21 cellular contexts compared by ENCODE assay signal in the genomic region with DNA sequence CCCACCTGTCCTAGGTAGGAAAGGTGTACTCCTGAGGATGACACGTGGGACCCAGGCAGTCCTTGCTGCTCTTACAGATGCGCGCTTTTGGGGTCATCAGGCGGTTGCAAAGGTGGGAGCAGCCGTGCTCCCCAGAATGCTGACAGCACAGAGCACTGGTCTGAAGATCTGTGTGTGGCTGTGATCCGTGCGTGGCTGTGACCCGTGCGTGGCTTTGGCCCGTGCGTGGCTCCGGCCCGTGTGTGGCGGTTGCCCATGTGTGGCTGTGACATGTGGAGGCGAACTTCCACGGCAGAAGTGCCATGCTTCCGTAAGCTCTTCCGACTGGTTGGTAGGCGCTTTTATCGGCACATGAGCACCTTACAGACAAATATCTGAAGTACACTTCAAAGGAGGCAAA.
DNase-seq lines count a peak whose midpoint lies in the region; ATAC-seq, FAIRE-seq and TF ChIP-seq lines count a peak whose summit lies in the region.
"Had no signal": no experiment of that assay in that cellular context is flagged by ENCODE, and none has a peak within 500 bp of the region (broad histone marks: within the 10 kb centered on the region; RNA-seq: fewer than 3 reads in every experiment).

No MANE protein-coding gene starts in this region.

- peaks cover 6% of the 10 kb centered on the region for H3K36me3 Mint-ChIP-seq in astrocyte (ENCODE audit: low read depth, unreplicated experiment)
- H3K36me3 Mint-ChIP-seq: CD4-positive, alpha-beta memory T cell had no signal

- no peak for TF ChIP-seq EP300 in HepG2 (IDR thresholded peaks at IDR 0.05; ENCODE audit: low read depth in 2 of 2, low read length in 2 of 2)
- no peak for TF ChIP-seq EP300 in HepG2 (CRISPR knock-in tag; IDR thresholded peaks at IDR 0.05; ENCODE audit: borderline replicate concordance)

- H3K27me3 Mint-ChIP-seq in astrocyte (ENCODE audit: low read depth, unreplicated experiment), result no peaks in the 10 kb centered on the region

- WGBS in HepG2 (ENCODE audit: low lambda C conversion rate), result 98% methylated on average over 20 of the region's 20 CpGs
- 85% methylated on average over 5 of the region's 20 CpGs for WGBS in right lobe of liver (ENCODE audit: insufficient coverage, low coverage, low lambda C conversion rate, missing lambda C conversion rate)

- H3K4me3 ChIP-seq in HepG2 (replicated peaks in 1 of 3; ENCODE audit: insufficient read depth in 1 of 3, low read depth in 2 of 3, low read length in 3 of 3) (no peak overlapping the region), right lobe of liver (no peak overlapping the region), astrocyte (ENCODE audit: insufficient read depth, low read depth, low read length) (no peak overlapping the region), left lung (no peak overlapping the region), upper lobe of right lung (no peak overlapping the region)
- H3K4me3 ChIP-seq: HAP-1 had no signal

- DNase-seq in HepG2 (ENCODE audit: low spot score) (no peak), right lobe of liver (no peak), astrocyte (ENCODE audit: low read depth) (no peak), left lung (no peak), upper lobe of right lung (no peak), DMS114 treated with DMSO at 0.1 percent for 48 hours (lab: John Stamatoyannopoulos, UW; ENCODE audit: unreplicated experiment) (no peak)
- no peak for DNase-seq in stimulated activated naive CD4-positive, alpha-beta T cell treated with Interleukin-2 at 50 U/mL for 16 hours (lab: John Stamatoyannopoulos, UW)
- no peak for DNase-seq in stimulated activated CD4-positive, alpha-beta T cell treated with anti-CD3 and anti-CD28 coated beads, Interleukin-15, amount 100 ng/mL, for 24 hours
- DNase-seq: C1 segment of cervical spinal cord; Calu3; CD4-positive, alpha-beta memory T cell; COR-L47; DMS153; DND-41; GOT3; HFFc6 had no signal

- no peak for FAIRE-seq in HepG2 (lab: Jason Lieb, UNC)
- no peak for FAIRE-seq in astrocyte (lab: Jason Lieb, UNC)
- FAIRE-seq: G401.6, GM12892, GM19239, H54 had no signal

- H4K20me1 ChIP-seq in HepG2 (ENCODE audit: insufficient read depth, low read length) (no peaks in the 10 kb centered on the region; the same call in 1 of the 2 replicates), astrocyte (ENCODE audit: insufficient read depth, low read length) (no peaks in the 10 kb centered on the region)

- H3K27me3 ChIP-seq in HepG2 (ENCODE audit: control insufficient read depth in 1 of 2, insufficient read depth in 2 of 2, low read length in 2 of 2) (no peaks in the 10 kb centered on the region), right lobe of liver (no peaks in the 10 kb centered on the region), astrocyte (ENCODE audit: insufficient read depth, low read length) (no peaks in the 10 kb centered on the region), left lung (no peaks in the 10 kb centered on the region), upper lobe of right lung (no peaks in the 10 kb centered on the region)

- CTCF ChIA-PET in HepG2 (lab: Yijun Ruan, JAX; ENCODE audit: low intra/inter-chr PET ratio, low total read pairs), result no interaction called here

- intact Hi-C loops in HepG2 (cut with micrococcal nuclease; ENCODE audit: unreplicated experiment) (no loop called here), right lobe of liver (cut with DNase I) (no loop called here), left lung (cut with DNase I) (no loop called here), upper lobe of right lung (cut with DNase I) (no loop called here)

- no peak overlapping the region for H3K4me3 Mint-ChIP-seq in astrocyte (ENCODE audit: unreplicated experiment)
- H3K4me3 Mint-ChIP-seq: CD4-positive, alpha-beta memory T cell; HFFc6 had no signal

- H3K9me3 ChIP-seq in HepG2 (ENCODE audit: low read length) (no peaks in the 10 kb centered on the region), right lobe of liver (no peaks in the 10 kb centered on the region), astrocyte (ENCODE audit: insufficient read depth, low read depth, low read length) (no peaks in the 10 kb centered on the region), left lung (no peaks in the 10 kb centered on the region), upper lobe of right lung (no peaks in the 10 kb centered on the region)
- H3K9me3 ChIP-seq: HAP-1 had no signal

- no peaks in the 10 kb centered on the region for H3K9me3 Mint-ChIP-seq in astrocyte (ENCODE audit: unreplicated experiment)
- H3K9me3 Mint-ChIP-seq: CD4-positive, alpha-beta memory T cell; HFFc6 had no signal

- no peak for TF ChIP-seq POLR2A in HepG2 (IDR thresholded peaks at IDR 0.05; ENCODE audit: insufficient read depth in 1 of 2, low read depth in 2 of 2, low read length in 2 of 2)
- TF ChIP-seq POLR2A in right lobe of liver (IDR thresholded peaks at IDR 0.05), result no peak

- TF ChIP-seq CTCF in HepG2 (CRISPR knock-in tag; IDR thresholded peaks at IDR 0.05), result no peak
- TF ChIP-seq CTCF in right lobe of liver (IDR thresholded peaks at IDR 0.05), result no peak
- no peak for TF ChIP-seq CTCF in astrocyte (IDR thresholded peaks at IDR 0.05; ENCODE audit: insufficient read depth, low read depth, low read length)
- TF ChIP-seq CTCF in left lung (IDR thresholded peaks at IDR 0.05), result no peak
- TF ChIP-seq CTCF in upper lobe of right lung (IDR thresholded peaks at IDR 0.05), result no peak

- POLR2A ChIA-PET in HepG2 (lab: Yijun Ruan, JAX), result no interaction called here

- H3K4me1 Mint-ChIP-seq in astrocyte (ENCODE audit: low read depth, unreplicated experiment), result peaks cover 11% of the 10 kb centered on the region

- H3K9ac ChIP-seq in HepG2 (ENCODE audit: insufficient read depth, low read depth, low read length) (no peak overlapping the region), astrocyte (ENCODE audit: low read length) (no peak overlapping the region)

- H3K79me2 ChIP-seq in HepG2 (ENCODE audit: insufficient read depth, low read length), result no peaks in the 10 kb centered on the region
- no peaks in the 10 kb centered on the region for H3K79me2 ChIP-seq in astrocyte (ENCODE audit: insufficient read depth, low read length)

- in situ Hi-C loops in HepG2 (cut with HindIII; ENCODE audit: extremely low pct_ligation_motif_present, low pct_unique_long_range_greater_than_20kb), result no loop called here

- H3K36me3 ChIP-seq in HepG2 (replicated peaks in 1 of 2; ENCODE audit: control insufficient read depth in 1 of 2, insufficient read depth in 2 of 2, low read length in 2 of 2) (peaks cover 8 to 9% of the 10 kb centered on the region in 2 experiments), right lobe of liver (no peaks in the 10 kb centered on the region), astrocyte (ENCODE audit: insufficient read depth, low read length) (no peaks in the 10 kb centered on the region), left lung (no peaks in the 10 kb centered on the region), upper lobe of right lung (no peaks in the 10 kb centered on the region)
- H3K36me3 ChIP-seq: HAP-1 had no signal

- no peak overlapping the region for H2AFZ ChIP-seq in HepG2 (ENCODE audit: low read length)
- H2AFZ ChIP-seq in astrocyte (ENCODE audit: low read depth, low read length), result no peak overlapping the region

- TF ChIP-seq RAD21 in HepG2 (CRISPR knock-in tag; IDR thresholded peaks at IDR 0.05), result no peak

- peak overlapping the region; percentile 62 for H3K27ac Mint-ChIP-seq in astrocyte (ENCODE audit: unreplicated experiment)
- H3K27ac Mint-ChIP-seq: CD4-positive, alpha-beta memory T cell; HFFc6 had no signal

- no TSS peak for BruUV-seq in HepG2 (replicated peaks; lab: Mats Ljungman, UMichigan)

- ATAC-seq in HepG2 (no peak), right lobe of liver (no peak), left lung (peak; percentile 61), upper lobe of right lung (peak; percentile 47)

- H3K4me1 ChIP-seq in HepG2 (ENCODE audit: insufficient read depth, low read length), result peaks cover 18% of the 10 kb centered on the region
- no peaks in the 10 kb centered on the region for H3K4me1 ChIP-seq in right lobe of liver
- peaks cover 8% of the 10 kb centered on the region for H3K4me1 ChIP-seq in astrocyte (ENCODE audit: insufficient read depth, low read length)
- peaks cover 0 to 3% of the 10 kb centered on the region in 2 donors for H3K4me1 ChIP-seq in left lung
- no peaks in the 10 kb centered on the region for H3K4me1 ChIP-seq in upper lobe of right lung
- H3K4me1 ChIP-seq: HAP-1 had no signal

- no peak overlapping the region for H3K4me2 ChIP-seq in HepG2 (ENCODE audit: low read depth, low read length)
- H3K4me2 ChIP-seq in astrocyte (ENCODE audit: low read length), result no peak overlapping the region

- H3K27ac ChIP-seq in HepG2 (ENCODE audit: extremely low read length, insufficient read depth, low read length) (no peak overlapping the region), right lobe of liver (no peak overlapping the region), astrocyte (ENCODE audit: low read depth, low read length) (no peak overlapping the region), left lung (no peak overlapping the region), upper lobe of right lung (no peak overlapping the region)

TF ChIP-seq in HepG2, 621 proteins besides CTCF, POLR2A, EP300 and RAD21 (continues in another document):
- TF ChIP-seq, protein P1, sequence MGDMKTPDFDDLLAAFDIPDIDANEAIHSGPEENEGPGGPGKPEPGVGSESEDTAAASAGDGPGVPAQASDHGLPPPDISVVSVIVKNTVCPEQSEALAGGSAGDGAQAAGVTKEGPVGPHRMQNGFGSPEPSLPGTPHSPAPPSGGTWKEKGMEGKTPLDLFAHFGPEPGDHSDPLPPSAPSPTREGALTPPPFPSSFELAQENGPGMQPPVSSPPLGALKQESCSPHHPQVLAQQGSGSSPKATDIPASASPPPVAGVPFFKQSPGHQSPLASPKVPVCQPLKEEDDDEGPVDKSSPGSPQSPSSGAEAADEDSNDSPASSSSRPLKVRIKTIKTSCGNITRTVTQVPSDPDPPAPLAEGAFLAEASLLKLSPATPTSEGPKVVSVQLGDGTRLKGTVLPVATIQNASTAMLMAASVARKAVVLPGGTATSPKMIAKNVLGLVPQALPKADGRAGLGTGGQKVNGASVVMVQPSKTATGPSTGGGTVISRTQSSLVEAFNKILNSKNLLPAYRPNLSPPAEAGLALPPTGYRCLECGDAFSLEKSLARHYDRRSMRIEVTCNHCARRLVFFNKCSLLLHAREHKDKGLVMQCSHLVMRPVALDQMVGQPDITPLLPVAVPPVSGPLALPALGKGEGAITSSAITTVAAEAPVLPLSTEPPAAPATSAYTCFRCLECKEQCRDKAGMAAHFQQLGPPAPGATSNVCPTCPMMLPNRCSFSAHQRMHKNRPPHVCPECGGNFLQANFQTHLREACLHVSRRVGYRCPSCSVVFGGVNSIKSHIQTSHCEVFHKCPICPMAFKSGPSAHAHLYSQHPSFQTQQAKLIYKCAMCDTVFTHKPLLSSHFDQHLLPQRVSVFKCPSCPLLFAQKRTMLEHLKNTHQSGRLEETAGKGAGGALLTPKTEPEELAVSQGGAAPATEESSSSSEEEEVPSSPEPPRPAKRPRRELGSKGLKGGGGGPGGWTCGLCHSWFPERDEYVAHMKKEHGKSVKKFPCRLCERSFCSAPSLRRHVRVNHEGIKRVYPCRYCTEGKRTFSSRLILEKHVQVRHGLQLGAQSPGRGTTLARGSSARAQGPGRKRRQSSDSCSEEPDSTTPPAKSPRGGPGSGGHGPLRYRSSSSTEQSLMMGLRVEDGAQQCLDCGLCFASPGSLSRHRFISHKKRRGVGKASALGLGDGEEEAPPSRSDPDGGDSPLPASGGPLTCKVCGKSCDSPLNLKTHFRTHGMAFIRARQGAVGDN (CRISPR knock-in tag; IDR thresholded peaks at IDR 0.05), result peak; percentile 29; the same call in 1 of the 2 replicates

Comparison
In these comparisons a context has a peak if more than half of its experiments do, and no peak if none do; other contexts are left out.
1. ATAC-seq: peak in left lung (single experiment) and upper lobe of right lung (single experiment); none in HepG2 (single experiment) and right lobe of liver (0 of 4).